In genomic region chr4:159105063-159105414, GRCh38 we compare ENCODE assay signal across 8 cellular contexts. TPM values are rescaled to one million over a fixed set of nuclear protein-coding genes. Genes with fewer than 3 reads are reported as not detected.
DNase-seq lines count a peak whose midpoint lies in the region; ATAC-seq, FAIRE-seq and TF ChIP-seq lines count a peak whose summit lies in the region.

No MANE protein-coding gene starts in this region.

- no peak for FAIRE-seq in HepG2 (lab: Jason Lieb, UNC)

- H3K36me3 Mint-ChIP-seq in activated naive CD4-positive, alpha-beta T cell treated with anti-CD3 and anti-CD28 coated beads, Interleukin-2, amount 50 U/mL, for 24 hours, result peaks cover 5% of the 10 kb centered on the region

- no peak for DNase-seq in activated naive CD4-positive, alpha-beta T cell treated with anti-CD3 and anti-CD28 coated beads, Interleukin-2, amount 50 U/mL, for 16 hours
- DNase-seq in adipocyte (ENCODE audit: low read depth) (peak; percentile 58), HepG2 (ENCODE audit: low spot score) (no peak), upper lobe of left lung (no peak), NCI-H2081 treated with DMSO at 0.1 percent for 48 hours (lab: John Stamatoyannopoulos, UW) (no peak), NCI-H748 treated with DMSO at 0.1 percent for 48 hours (lab: John Stamatoyannopoulos, UW) (no peak)

- peak overlapping the region; percentile 67 for H3K27ac ChIP-seq in HepG2 (ENCODE audit: extremely low read length, insufficient read depth, low read length)
- peak overlapping the region; percentile 9 to 99 (median 96) for H3K27ac ChIP-seq in upper lobe of left lung

- no peaks in the 10 kb centered on the region for H3K36me3 ChIP-seq in adipocyte (ENCODE audit: control insufficient read depth, insufficient read depth, low read length, severe bottlenecking)
- no peaks in the 10 kb centered on the region for H3K36me3 ChIP-seq in HepG2 (replicated peaks in 1 of 2; ENCODE audit: control insufficient read depth in 1 of 2, insufficient read depth in 2 of 2, low read length in 2 of 2)
- H3K36me3 ChIP-seq in upper lobe of left lung, result no peaks in the 10 kb centered on the region

- no TSS peak for BruUV-seq in HepG2 (replicated peaks; lab: Mats Ljungman, UMichigan)

- peak overlapping the region; percentile 83 for H3K4me2 ChIP-seq in HepG2 (ENCODE audit: low read depth, low read length)

- no peak for TF ChIP-seq CTCF in HepG2 (CRISPR knock-in tag; IDR thresholded peaks at IDR 0.05)
- no peak for TF ChIP-seq CTCF in upper lobe of left lung (IDR thresholded peaks at IDR 0.05)

- POLR2A ChIA-PET in HepG2 (lab: Yijun Ruan, JAX), result no interaction called here

- H3K4me3 Mint-ChIP-seq in activated naive CD4-positive, alpha-beta T cell treated with anti-CD3 and anti-CD28 coated beads, Interleukin-2, amount 50 U/mL, for 24 hours, result peak overlapping the region; percentile 95

- peaks cover 66% of the 10 kb centered on the region for H3K4me1 Mint-ChIP-seq in activated naive CD4-positive, alpha-beta T cell treated with anti-CD3 and anti-CD28 coated beads, Interleukin-2, amount 50 U/mL, for 24 hours

- no peaks in the 10 kb centered on the region for H3K27me3 Mint-ChIP-seq in activated naive CD4-positive, alpha-beta T cell treated with anti-CD3 and anti-CD28 coated beads, Interleukin-2, amount 50 U/mL, for 24 hours

- ATAC-seq in HepG2 (no peak), upper lobe of left lung (ENCODE audit: low FRiP score in 2 of 2) (no peak), HG02973 (IDR thresholded peaks at IDR 0.05; ENCODE audit: unreplicated experiment) (no peak)

- intact Hi-C loops in HepG2 (cut with micrococcal nuclease; ENCODE audit: unreplicated experiment), result loop anchor here (10.0 kb wide), 2 partner anchors 200 to 380 kb away; partner anchors contain the start of gene PPID

- WGBS in HepG2 (ENCODE audit: low lambda C conversion rate), result 0% methylated on average over 5 of the region's 5 CpGs
- 15 to 21% methylated on average over 5 of the region's 5 CpGs for WGBS in upper lobe of left lung, 2 donors

- in situ Hi-C loops in HepG2 (cut with HindIII; ENCODE audit: extremely low pct_ligation_motif_present, low pct_unique_long_range_greater_than_20kb), result loop anchor here (10.0 kb wide), 1 partner anchor 70 kb away; no protein-coding TSS in a partner anchor

- no peaks in the 10 kb centered on the region for H3K9me3 Mint-ChIP-seq in activated naive CD4-positive, alpha-beta T cell treated with anti-CD3 and anti-CD28 coated beads, Interleukin-2, amount 50 U/mL, for 24 hours

- H3K9me3 ChIP-seq in adipocyte (ENCODE audit: control insufficient read depth, low read length) (no peaks in the 10 kb centered on the region), HepG2 (ENCODE audit: low read length) (no peaks in the 10 kb centered on the region), upper lobe of left lung (no peaks in the 10 kb centered on the region)

- H3K79me2 ChIP-seq in HepG2 (ENCODE audit: insufficient read depth, low read length), result peaks cover 60% of the 10 kb centered on the region

- no peak for TF ChIP-seq EP300 in HepG2 (IDR thresholded peaks at IDR 0.05; ENCODE audit: low read depth in 2 of 2, low read length in 2 of 2)
- no peak for TF ChIP-seq EP300 in HepG2 (CRISPR knock-in tag; IDR thresholded peaks at IDR 0.05; ENCODE audit: borderline replicate concordance)
- no peak for TF ChIP-seq EP300 in upper lobe of left lung (IDR thresholded peaks at IDR 0.05)

- TF ChIP-seq RAD21 in HepG2 (CRISPR knock-in tag; IDR thresholded peaks at IDR 0.05), result no peak

- peak overlapping the region; percentile 88 for H3K27ac Mint-ChIP-seq in activated naive CD4-positive, alpha-beta T cell treated with anti-CD3 and anti-CD28 coated beads, Interleukin-2, amount 50 U/mL, for 24 hours

- TF ChIP-seq POLR2A in HepG2 (IDR thresholded peaks at IDR 0.05; ENCODE audit: insufficient read depth in 1 of 2, low read depth in 2 of 2, low read length in 2 of 2) (no peak), upper lobe of left lung (IDR thresholded peaks at IDR 0.05) (no peak)

- peaks cover 10% of the 10 kb centered on the region; the same call in 1 of the 2 replicates for H4K20me1 ChIP-seq in HepG2 (ENCODE audit: insufficient read depth, low read length)

- peak overlapping the region; percentile 93 for H3K4me3 ChIP-seq in adipocyte (ENCODE audit: low read length)
- peak overlapping the region; percentile 93 to 99 (median 96) for H3K4me3 ChIP-seq in HepG2 (replicated peaks in 1 of 3; ENCODE audit: insufficient read depth in 1 of 3, low read depth in 2 of 3, low read length in 3 of 3)
- peak overlapping the region; percentile 61 to 93 (median 79) for H3K4me3 ChIP-seq in upper lobe of left lung

- H3K27me3 ChIP-seq in adipocyte (replicated peaks; ENCODE audit: control insufficient read depth, insufficient read depth, low read length) (no peaks in the 10 kb centered on the region), HepG2 (ENCODE audit: control insufficient read depth in 1 of 2, insufficient read depth in 2 of 2, low read length in 2 of 2) (no peaks in the 10 kb centered on the region; a peak in 1 of 5 replicates), upper lobe of left lung (no peaks in the 10 kb centered on the region)

- peaks cover 31% of the 10 kb centered on the region for H3K4me1 ChIP-seq in adipocyte (ENCODE audit: control insufficient read depth, insufficient read depth, low read length)
- H3K4me1 ChIP-seq in HepG2 (ENCODE audit: insufficient read depth, low read length), result peaks cover 55% of the 10 kb centered on the region
- peaks cover 24 to 44% (median 33%) of the 10 kb centered on the region in 4 donors for H3K4me1 ChIP-seq in upper lobe of left lung

- CTCF ChIA-PET in HepG2 (lab: Yijun Ruan, JAX; ENCODE audit: low intra/inter-chr PET ratio, low total read pairs), result interaction anchor here (1.3 kb wide), 1 partner anchor 71 kb away, joined by 3 read pairs; no protein-coding TSS in a partner anchor

- H2AFZ ChIP-seq in HepG2 (ENCODE audit: low read length), result no peak overlapping the region

- H3K9ac ChIP-seq in adipocyte (ENCODE audit: low read length) (peak overlapping the region; percentile 87), HepG2 (ENCODE audit: insufficient read depth, low read depth, low read length) (peak overlapping the region; percentile 73; the same call in 1 of the 2 replicates)

TF ChIP-seq in HepG2, 621 proteins besides CTCF, POLR2A, EP300 and RAD21 (continues in another document):
- TF ChIP-seq HMGXB3 (CRISPR knock-in tag; IDR thresholded peaks at IDR 0.05; ENCODE audit: borderline replicate concordance) (no peak), SMAD3 (CRISPR knock-in tag; IDR thresholded peaks at IDR 0.05) (0 out of 2 replicates have a peak, but pooled peaks have one; percentile 9), MEIS1 (CRISPR knock-in tag; IDR thresholded peaks at IDR 0.05; ENCODE audit: borderline replicate concordance) (no peak)

RNA-seq across cellular contexts. Expression of gene RAPGEF2, which starts 2.2 kb away (rescaled TPM):
- total RNA-seq in HepG2 (2016; rRNA removed; fragmentation: Illumina TruSeq; extraction: Trizol) (23.0 and 24.3 TPM in 2 replicates), upper lobe of left lung (100 to 1,000 TPM in 1 of 6 donors, 10 to 100 TPM in 5; 53.3 to 122 (median 66.3) TPM)
- total RNA-seq in HepG2 (2016; cell fraction: cytosol; rRNA removed; fragmentation: Illumina TruSeq; extraction: Trizol; ENCODE audit: low read depth), result 4.9 and 6.3 TPM in 2 replicates
- total RNA-seq in HepG2 (2016; cell fraction: insoluble cytoplasmic fraction; rRNA removed; fragmentation: Illumina TruSeq; extraction: Trizol), result 22.0 and 23.7 TPM in 2 replicates
- 5.0 and 6.3 TPM in 2 replicates for total RNA-seq in HepG2 (2016; cell fraction: membrane; rRNA removed; fragmentation: Illumina TruSeq; extraction: Trizol)
- 35.9 and 37.8 TPM in 2 replicates for total RNA-seq in HepG2 (2016; cell fraction: nucleus; rRNA removed; fragmentation: Illumina TruSeq; extraction: Trizol)
- polyA plus RNA-seq in HepG2 (2011; rRNA removed), result 17.2 and 19.2 TPM in 2 replicates
- 13.6 and 17.3 TPM in 2 replicates for polyA plus RNA-seq in HepG2 (2011; cell fraction: cytosol; rRNA removed)
- 22.9 and 26.6 TPM in 2 replicates for polyA plus RNA-seq in HepG2 (2011; cell fraction: nucleus; rRNA removed)
- 12.4 and 13.7 TPM in 2 replicates for polyA plus RNA-seq in HepG2 (2012)
- polyA plus RNA-seq in HepG2 (2016; cell fraction: cytosol; fragmentation: Illumina TruSeq; extraction: Trizol; ENCODE audit: low read depth), result 0.24 and 0.32 TPM in 2 replicates
- polyA plus RNA-seq in HepG2 (2016; cell fraction: insoluble cytoplasmic fraction; fragmentation: Illumina TruSeq; extraction: Trizol; ENCODE audit: low read depth), result 12.6 and 13.0 TPM in 2 replicates
- 0.80 and 1.2 TPM in 2 replicates for polyA plus RNA-seq in HepG2 (2016; cell fraction: membrane; fragmentation: Illumina TruSeq; extraction: Trizol; ENCODE audit: low read depth)
- polyA plus RNA-seq in HepG2 (2016; cell fraction: nucleus; fragmentation: Illumina TruSeq; extraction: Trizol; ENCODE audit: insufficient read depth, low read depth), result 21.9 and 25.9 TPM in 2 replicates
- 24.7 and 32.1 TPM in 2 replicates for polyA minus RNA-seq in HepG2 (2011; rRNA and poly(A)+ RNA removed; ENCODE audit: low replicate concordance)
- polyA minus RNA-seq in HepG2 (2011; cell fraction: cytosol; rRNA and poly(A)+ RNA removed), result 18.1 and 20.7 TPM in 2 replicates
- 83.3 and 91.0 TPM in 2 replicates for polyA minus RNA-seq in HepG2 (2011; cell fraction: nucleus; rRNA and poly(A)+ RNA removed)
